ENCODE assay signal across 8 cellular contexts in genomic region chr1:63214553-63214952, GRCh38.
"Had no signal": no experiment of that assay in that cellular context is flagged by ENCODE, and none has a peak within 500 bp of the region (broad histone marks: within the 10 kb centered on the region; RNA-seq: fewer than 3 reads in every experiment).

No MANE protein-coding gene starts in this region.

- DNase-seq: IMR-90, KBM-7, KG1 had no signal

- H3K27ac Mint-ChIP-seq: IgD-negative memory B cell had no signal

- H3K4me1 Mint-ChIP-seq: IgD-negative memory B cell had no signal

- H3K36me3 Mint-ChIP-seq: IgD-negative memory B cell had no signal

- FAIRE-seq: HepG2, HTR-8/SVneo had no signal

- H3K9ac ChIP-seq: KMS-11 had no signal

- H3K27ac ChIP-seq: HL-60, KMS-11 had no signal

- H3K4me3 Mint-ChIP-seq: IgD-negative memory B cell had no signal

- ATAC-seq: HepG2 had no signal

- H3K4me2 ChIP-seq: KMS-11 had no signal
